8 cellular contexts compared by ENCODE assay signal in genomic region chr17:7883781-7884386, GRCh38. TPM values are rescaled to one million over a fixed set of nuclear protein-coding genes. Genes with fewer than 3 reads are reported as not detected.
DNase-seq lines count a peak whose midpoint lies in the region; ATAC-seq, FAIRE-seq and TF ChIP-seq lines count a peak whose summit lies in the region.

No MANE protein-coding gene starts in this region.

- H3K4ac ChIP-seq in neuronal stem cell (ENCODE audit: low read length): no peak overlapping the region

- H3K9me3 Mint-ChIP-seq in GM23338 (no peaks in the 10 kb centered on the region; the same call in 2 of the 3 replicates), T-cell (no peaks in the 10 kb centered on the region)

- no peak for TF ChIP-seq POLR2A in A549 (IDR thresholded peaks at IDR 0.05; ENCODE audit: low read length)

- H3K14ac ChIP-seq in neuronal stem cell (ENCODE audit: low read length): no peak overlapping the region

- DNase-seq in A549 (ENCODE audit: low read depth in 1 of 2, low spot score in 1 of 2): peak; percentile 57 to 66
- DNase-seq in GM23338 (ENCODE audit: low spot score): no peak
- DNase-seq in T-cell: peak in 28 of 34 experiments; percentile 13 to 61 (median 38)
- peak; percentile 35 for DNase-seq in dermis blood vessel endothelial cell
- DNase-seq in neuronal stem cell (ENCODE audit: low spot score): no peak
- no peak for DNase-seq in NCI-H1048 (lab: John Stamatoyannopoulos, UW)
- no peak for DNase-seq in NCI-H187 treated with DMSO at 0.1 percent for 48 hours (lab: John Stamatoyannopoulos, UW)
- no peak for DNase-seq in cerebellar cortex (ENCODE audit: low spot score)

- H3K23ac ChIP-seq in neuronal stem cell (ENCODE audit: low read depth, low read length, poor library complexity): no peak overlapping the region

- no peak overlapping the region for H4K91ac ChIP-seq in neuronal stem cell (ENCODE audit: low read depth, low read length, poor library complexity)

- H3K4me3 Mint-ChIP-seq in GM23338 (peak overlapping the region; percentile 74), T-cell (peak overlapping the region in 1 of 3 donors; percentile 77)

- H3K79me2 ChIP-seq in GM23338 (replicated peaks; ENCODE audit: insufficient read depth): no peaks in the 10 kb centered on the region

- peaks cover 8% of the 10 kb centered on the region for H3F3A ChIP-seq in GM23338 (replicated peaks; ENCODE audit: low read depth)

- H2BK5ac ChIP-seq in neuronal stem cell (ENCODE audit: low read length): no peak overlapping the region

- no peak for TF ChIP-seq RAD21 in A549 (conservative IDR thresholded peaks at IDR 0.05 in 1 of 2, IDR thresholded peaks at IDR 0.05 in 1 of 2)

- H3K9ac ChIP-seq in neuronal stem cell (ENCODE audit: low read depth, low read length, poor library complexity): no peak overlapping the region

- H3K27ac Mint-ChIP-seq in GM23338: no peak overlapping the region
- H3K27ac Mint-ChIP-seq in T-cell: peak overlapping the region in 1 of 2 donors; percentile 61

- peak overlapping the region; percentile 92 for H3K4me2 ChIP-seq in A549
- peak overlapping the region; percentile 70 for H3K4me2 ChIP-seq in GM23338
- no peak overlapping the region for H3K4me2 ChIP-seq in neuronal stem cell (ENCODE audit: insufficient read depth, low read length, poor library complexity, severe bottlenecking)

- no peak overlapping the region for H2AFZ ChIP-seq in GM23338
- H2AFZ ChIP-seq in neuronal stem cell (ENCODE audit: low read length): peak overlapping the region; percentile 65

- H4K20me1 ChIP-seq in GM23338 (replicated peaks; ENCODE audit: insufficient read depth): no peaks in the 10 kb centered on the region

- H3K9me3 ChIP-seq in A549 (no peaks in the 10 kb centered on the region), neuronal stem cell (replicated peaks in 1 of 2; ENCODE audit: control insufficient read depth in 2 of 2, insufficient read depth in 1 of 2, low read depth in 1 of 2, low read length in 2 of 2) (no peaks in the 10 kb centered on the region)

- under 1% methylated on average over 3 of the region's 3 CpGs for WGBS in A549 (ENCODE audit: missing lambda C conversion rate)
- no CpG with 5 or more reads among the region's 3 CpGs for WGBS in neuronal stem cell (ENCODE audit: extremely low coverage in 2 of 2, insufficient read length in 2 of 2, insufficient replicate concordance in 1 of 2), 2 donors

- H4K8ac ChIP-seq in neuronal stem cell (ENCODE audit: low read depth, low read length): no peak overlapping the region

- peaks cover 2% of the 10 kb centered on the region for H3K27me3 Mint-ChIP-seq in GM23338 (ENCODE audit: insufficient read depth, low read depth, poor library complexity)
- H3K27me3 Mint-ChIP-seq in T-cell: no peaks in the 10 kb centered on the region

- peaks cover 26% of the 10 kb centered on the region for H3K4me1 ChIP-seq in A549
- H3K4me1 ChIP-seq in GM23338 (ENCODE audit: insufficient read depth): peaks cover 40% of the 10 kb centered on the region
- peaks cover 22 to 23% of the 10 kb centered on the region in 2 donors for H3K4me1 ChIP-seq in neuronal stem cell (ENCODE audit: control insufficient read depth in 2 of 2, insufficient read depth in 1 of 2, low read depth in 1 of 2, low read length in 2 of 2)

- H3K9me2 ChIP-seq in GM23338 (ENCODE audit: insufficient read depth): no peaks in the 10 kb centered on the region

- POLR2A ChIA-PET in A549 (lab: Yijun Ruan, JAX) (interaction anchor here (0.7 to 1.6 kb wide), 5 partner anchors 13 to 1954 kb away, joined by 3 to 7 read pairs (median 5); partner anchors contain the start of genes NAA38 and RNF227), T-cell (lab: Charles Lee) (interaction anchor here (0.6 kb wide), 2 partner anchors 12 to 22 kb away, joined by 7 to 9 read pairs; no protein-coding TSS in a partner anchor)

- FAIRE-seq in A549 (lab: Jason Lieb, UNC): no peak

- H2BK12ac ChIP-seq in neuronal stem cell (ENCODE audit: low read length): no peak overlapping the region

- ATAC-seq in A549 (no peak), GM23338 (no peak), T-cell (replicated peaks in 1 of 4) (no peak)

- H3K4me3 ChIP-seq in A549 (peak overlapping the region; percentile 70), GM23338 (peak overlapping the region; percentile 36; the same call in 1 of the 2 replicates), neuronal stem cell (ENCODE audit: low read length in 2 of 2) (peak overlapping the region in 1 of 2 donors; percentile 28)

- no peaks in the 10 kb centered on the region for H3K79me1 ChIP-seq in neuronal stem cell (ENCODE audit: low read depth, low read length)

- H2BK15ac ChIP-seq in neuronal stem cell (ENCODE audit: low read length): no peak overlapping the region

- TF ChIP-seq CTCF in A549 (IDR thresholded peaks at IDR 0.05): no peak
- TF ChIP-seq CTCF in GM23338 (conservative IDR thresholded peaks at IDR 0.05; ENCODE audit: low read depth in 2 of 2): no peak

- no peak overlapping the region for H3K18ac ChIP-seq in neuronal stem cell (ENCODE audit: low read length)

- TF ChIP-seq EP300 in A549 (IDR thresholded peaks at IDR 0.05): no peak

- H3K36me3 ChIP-seq in GM23338 (ENCODE audit: insufficient read depth) (no peaks in the 10 kb centered on the region), neuronal stem cell (replicated peaks in 1 of 2; ENCODE audit: control insufficient read depth in 2 of 2, insufficient read depth in 2 of 2, low read length in 2 of 2) (peaks cover 6 to 44% of the 10 kb centered on the region in 2 donors)

- H3K27me3 ChIP-seq in GM23338 (ENCODE audit: insufficient read depth) (peaks cover 71% of the 10 kb centered on the region), neuronal stem cell (ENCODE audit: control insufficient read depth in 3 of 3, insufficient read depth in 3 of 3, low read depth in 1 of 3, low read length in 3 of 3) (peaks cover 0 to 3% (median 0%) of the 10 kb centered on the region in 3 experiments)

- H2BK120ac ChIP-seq in neuronal stem cell (ENCODE audit: low read depth, low read length): no peak overlapping the region

- H3K27ac ChIP-seq in A549 (peak overlapping the region; percentile 98), GM23338 (ENCODE audit: low read depth) (no peak overlapping the region), neuronal stem cell (replicated peaks; ENCODE audit: low read length) (no peak overlapping the region)

- H3K36me3 Mint-ChIP-seq in GM23338 (ENCODE audit: low read depth) (no peaks in the 10 kb centered on the region; the same call in 2 of the 3 replicates), T-cell (no peaks in the 10 kb centered on the region)

- CTCF ChIA-PET in A549 (lab: Yijun Ruan, JAX): interaction anchor here (0.6 to 2.6 kb wide), 4 partner anchors 12 to 624 kb away, joined by 3 to 15 read pairs (median 3); no protein-coding TSS in a partner anchor
- CTCF ChIA-PET in T-cell (lab: Charles Lee): interaction anchor here (0.6 to 1.3 kb wide), 3 partner anchors 15 to 233 kb away, joined by 3 to 5 read pairs (median 3); partner anchors contain the start of gene RNF227 (in 1 of the 2)

- no peak overlapping the region for H2AK5ac ChIP-seq in neuronal stem cell (ENCODE audit: low read depth, low read length)

- H3K4me1 Mint-ChIP-seq in GM23338 (peaks cover 3% of the 10 kb centered on the region; the same call in 1 of the 3 replicates), T-cell (peaks cover 0 to 4% (median 4%) of the 10 kb centered on the region in 3 donors)

RNA-seq across cellular contexts. Expression of gene CHD3, which starts 4.7 kb away (rescaled TPM):
- 56.3 and 69.7 TPM in 2 replicates for polyA plus RNA-seq in A549 (2011; rRNA removed)
- 65.2 and 89.0 TPM in 2 replicates for polyA plus RNA-seq in A549 (2012; cell fraction: cytosol; rRNA removed)
- 224 and 249 TPM in 2 replicates for polyA plus RNA-seq in A549 (2012; cell fraction: nucleus; rRNA removed)
- polyA plus RNA-seq in A549 (2017; fragmentation: RNase III; extraction: RNeasy Plus Mini Kit Qiagen cat#74134 plus additional on column Dnase treatment): 88.0 to 113 TPM (median 111 TPM) in 3 replicates
- 139 and 156 TPM in 2 replicates for polyA minus RNA-seq in A549 (2011; rRNA and poly(A)+ RNA removed)
- total RNA-seq in GM23338 (2014; rRNA removed; shearing (Covaris generic)): 9.7 and 12.3 TPM in 2 replicates
- 2.9 and 3.0 TPM in 2 replicates for polyA plus RNA-seq in GM23338 (2016; fragmentation: Nextera tagmentation; extraction: Ambion mirVana)
- 100 to 1,000 TPM; 250 to 331 (median 274) TPM for total RNA-seq in T-cell
- total RNA-seq in dermis blood vessel endothelial cell: 108 and 132 TPM in 2 replicates
- 17.8 TPM for polyA plus RNA-seq in neuronal stem cell (2013, experiment 1 of 2)
- 15.7 TPM for polyA plus RNA-seq in neuronal stem cell (2013, experiment 2 of 2)

RNA-seq across cellular contexts. Expression of gene CYB5D1, which starts 26.1 kb away (rescaled TPM):
- polyA plus RNA-seq in A549 (2011; rRNA removed) (17.7 and 20.4 TPM in 2 replicates), A549 (2017; fragmentation: RNase III; extraction: RNeasy Plus Mini Kit Qiagen cat#74134 plus additional on column Dnase treatment) (26.4 to 28.2 TPM (median 28.1 TPM) in 3 replicates), GM23338 (2016; fragmentation: Nextera tagmentation; extraction: Ambion mirVana) (2.7 and 3.5 TPM in 2 replicates)
- 15.8 and 19.3 TPM in 2 replicates for polyA plus RNA-seq in A549 (2012; cell fraction: cytosol; rRNA removed)
- 16.0 and 16.3 TPM in 2 replicates for polyA plus RNA-seq in A549 (2012; cell fraction: nucleus; rRNA removed)
- polyA minus RNA-seq in A549 (2011; rRNA and poly(A)+ RNA removed): 10.9 and 13.0 TPM in 2 replicates
- 5.6 and 8.4 TPM in 2 replicates for total RNA-seq in GM23338 (2014; rRNA removed; shearing (Covaris generic))
- total RNA-seq in T-cell (10 to 100 TPM in 2 of 5 donors, 1 to 10 TPM in 3; 5.5 to 12.4 (median 8.4) TPM), dermis blood vessel endothelial cell (15.1 and 17.9 TPM in 2 replicates)
- polyA plus RNA-seq in neuronal stem cell (2013, experiment 1 of 2): 10.9 TPM
- polyA plus RNA-seq in neuronal stem cell (2013, experiment 2 of 2): 10.9 TPM

RNA-seq across cellular contexts. Expression of gene NAA38, which starts 26.5 kb away (rescaled TPM):
- polyA plus RNA-seq in A549 (2011; rRNA removed): 98.9 and 102 TPM in 2 replicates
- polyA plus RNA-seq in A549 (2012; cell fraction: cytosol; rRNA removed): 518 TPM in 2 replicates
- polyA plus RNA-seq in A549 (2012; cell fraction: nucleus; rRNA removed): 332 and 388 TPM in 2 replicates
- 268 to 287 TPM (median 275 TPM) in 3 replicates for polyA plus RNA-seq in A549 (2017; fragmentation: RNase III; extraction: RNeasy Plus Mini Kit Qiagen cat#74134 plus additional on column Dnase treatment)
- polyA minus RNA-seq in A549 (2011; rRNA and poly(A)+ RNA removed): 18.6 and 32.8 TPM in 2 replicates
- total RNA-seq in GM23338 (2014; rRNA removed; shearing (Covaris generic)): 17.1 and 24.0 TPM in 2 replicates
- polyA plus RNA-seq in GM23338 (2016; fragmentation: Nextera tagmentation; extraction: Ambion mirVana): 74.8 and 78.5 TPM in 2 replicates
- total RNA-seq in T-cell: 10 to 100 TPM; 15.8 to 40.6 (median 33.6) TPM
- total RNA-seq in dermis blood vessel endothelial cell: 63.2 and 129 TPM in 2 replicates
- polyA plus RNA-seq in neuronal stem cell (2013, experiment 1 of 2): 74.6 TPM
- 76.9 TPM for polyA plus RNA-seq in neuronal stem cell (2013, experiment 2 of 2)

RNA-seq across cellular contexts. Expression of gene TMEM88, which starts 29.0 kb away (rescaled TPM):
- polyA plus RNA-seq in A549 (2011; rRNA removed): 0.48 and 0.57 TPM in 2 replicates
- polyA plus RNA-seq in A549 (2012; cell fraction: cytosol; rRNA removed): 0.29 and 0.44 TPM in 2 replicates
- 11.6 and 16.8 TPM in 2 replicates for polyA plus RNA-seq in A549 (2012; cell fraction: nucleus; rRNA removed)
- 0.17 to 0.73 TPM (median 0.33 TPM) in 3 replicates for polyA plus RNA-seq in A549 (2017; fragmentation: RNase III; extraction: RNeasy Plus Mini Kit Qiagen cat#74134 plus additional on column Dnase treatment)
- 0.54 TPM in 1 of 2 replicates, not detected in the other for polyA minus RNA-seq in A549 (2011; rRNA and poly(A)+ RNA removed)
- total RNA-seq in GM23338 (2014; rRNA removed; shearing (Covaris generic)): 0.97 TPM in 1 of 2 replicates, not detected in the other
- 0.43 and 0.58 TPM in 2 replicates for polyA plus RNA-seq in GM23338 (2016; fragmentation: Nextera tagmentation; extraction: Ambion mirVana)
- 10 to 100 TPM in 2 of 5 donors, 1 to 10 TPM in 3; 5.8 to 27.1 (median 8.4) TPM for total RNA-seq in T-cell
- total RNA-seq in dermis blood vessel endothelial cell: 50.9 and 111 TPM in 2 replicates
- polyA plus RNA-seq in neuronal stem cell (2013, experiment 1 of 2): 132 TPM
- polyA plus RNA-seq in neuronal stem cell (2013, experiment 2 of 2): 128 TPM

RNA-seq across cellular contexts. Expression of gene RNF227, which starts 32.2 kb away (rescaled TPM):
- polyA plus RNA-seq in A549 (2011; rRNA removed) (2.1 and 2.4 TPM in 2 replicates), A549 (2017; fragmentation: RNase III; extraction: RNeasy Plus Mini Kit Qiagen cat#74134 plus additional on column Dnase treatment) (1.7 to 4.1 TPM (median 3.7 TPM) in 3 replicates), GM23338 (2016; fragmentation: Nextera tagmentation; extraction: Ambion mirVana) (0.35 and 0.42 TPM in 2 replicates)
- 3.2 and 6.1 TPM in 2 replicates for polyA plus RNA-seq in A549 (2012; cell fraction: cytosol; rRNA removed)
- 3.4 and 3.5 TPM in 2 replicates for polyA plus RNA-seq in A549 (2012; cell fraction: nucleus; rRNA removed)
- polyA minus RNA-seq in A549 (2011; rRNA and poly(A)+ RNA removed): 0.62 and 0.63 TPM in 2 replicates
- total RNA-seq in GM23338 (2014; rRNA removed; shearing (Covaris generic)): 0.66 and 1.4 TPM in 2 replicates
- total RNA-seq in T-cell (1 to 10 TPM; 2.9 to 7.3 (median 5.2) TPM), dermis blood vessel endothelial cell (1.6 and 3.1 TPM in 2 replicates)
- 2.8 TPM for polyA plus RNA-seq in neuronal stem cell (2013, experiment 1 of 2)
- polyA plus RNA-seq in neuronal stem cell (2013, experiment 2 of 2): 3.0 TPM

Comparison
In these comparisons a context has a peak if more than half of its experiments do, and no peak if none do; other contexts are left out.
1. DNase-seq: peak in A549 (2 of 2), T-cell (28 of 34) and dermis blood vessel endothelial cell (single experiment); none in GM23338 (single experiment), neuronal stem cell (single experiment), NCI-H1048 (single experiment), NCI-H187 treated with DMSO at 0.1 percent for 48 hours (single experiment) and cerebellar cortex (single experiment).
2. H3K27ac ChIP-seq: peak in A549 (2 of 2); none in GM23338 (single experiment) and neuronal stem cell (single experiment).